Comparison of ENCODE assay signal across 2 cellular contexts in genomic region chr17:4950757-4951204, GRCh38.
TF ChIP-seq lines count a peak whose summit lies in the region.

ENO3 (plus strand) TSS chr17:4951119; CDS start chr17:4951830, 711 bp downstream.

TF ChIP-seq in K562, 482 proteins besides CTCF, POLR2A, EP300 and RAD21:
- no peak for TF ChIP-seq JUNB (CRISPR knock-in tag; conservative IDR thresholded peaks at IDR 0.05)
- TF ChIP-seq ZNF740 (CRISPR knock-in tag; IDR thresholded peaks at IDR 0.05), result no peak
- TF ChIP-seq ZNF740 (tag; IDR thresholded peaks at IDR 0.05), result no peak
- TF ChIP-seq NFIC (IDR thresholded peaks at IDR 0.05), result peak; percentile 73
- TF ChIP-seq ZFP30 (CRISPR knock-in tag; IDR thresholded peaks at IDR 0.05; ENCODE audit: borderline replicate concordance), result no peak
- no peak for TF ChIP-seq RUNX1 (IDR thresholded peaks at IDR 0.05; ENCODE audit: low read depth)
- TF ChIP-seq NRF1 (conservative IDR thresholded peaks at IDR 0.05 in 1 of 2, IDR thresholded peaks at IDR 0.05 in 1 of 2), result peak; percentile 44 to 61
- TF ChIP-seq MAZ (CRISPR knock-in tag; conservative IDR thresholded peaks at IDR 0.05 in 1 of 2, IDR thresholded peaks at IDR 0.05 in 1 of 2), result peak in 1 of 2 experiments; percentile 1; a peak in 1 of 4 replicates
- no peak for TF ChIP-seq ZNF512 (tag; IDR thresholded peaks at IDR 0.05)
- no peak for TF ChIP-seq CREBBP (IDR thresholded peaks at IDR 0.05; ENCODE audit: low read depth, low read length)
- TF ChIP-seq VEZF1 (CRISPR knock-in tag; IDR thresholded peaks at IDR 0.05), result peak; percentile 42; the same call in 1 of the 2 replicates
- TF ChIP-seq ARNT (IDR thresholded peaks at IDR 0.05), result no peak
- TF ChIP-seq NKRF (IDR thresholded peaks at IDR 0.05; ENCODE audit: borderline replicate concordance), result 0 out of 2 replicates have a peak, but pooled peaks have one; percentile 0
- no peak for TF ChIP-seq HCFC1 (IDR thresholded peaks at IDR 0.05; ENCODE audit: low read depth, low read length)

TF ChIP-seq in HepG2, 621 proteins besides CTCF, POLR2A, EP300 and RAD21 (continues in another document):
- TF ChIP-seq FOXA1 (IDR thresholded peaks at IDR 0.05), result no peak
- TF ChIP-seq FOXA1 (CRISPR knock-in tag; IDR thresholded peaks at IDR 0.05), result no peak
- TF ChIP-seq SP5 (CRISPR knock-in tag; IDR thresholded peaks at IDR 0.05; ENCODE audit: borderline replicate concordance, low read depth), result peak; percentile 62; the same call in 1 of the 2 replicates
- TF ChIP-seq SOX6 (IDR thresholded peaks at IDR 0.05), result no peak
- TF ChIP-seq SOX6 (CRISPR knock-in tag; IDR thresholded peaks at IDR 0.05), result 0 out of 2 replicates have a peak, but pooled peaks have one; percentile 20
- no peak for TF ChIP-seq NFE2L2 (IDR thresholded peaks at IDR 0.05; ENCODE audit: low read length)
- peak; percentile 11; the same call in 1 of the 2 replicates for TF ChIP-seq RARA (CRISPR knock-in tag; IDR thresholded peaks at IDR 0.05)
- 0 out of 2 replicates have a peak, but pooled peaks have one; percentile 19 for TF ChIP-seq ZNF414 (CRISPR knock-in tag; IDR thresholded peaks at IDR 0.05)
- no peak for TF ChIP-seq CREB1 (IDR thresholded peaks at IDR 0.05)
- TF ChIP-seq CREB1 (CRISPR knock-in tag; IDR thresholded peaks at IDR 0.05), result peak; percentile 28; the same call in 1 of the 2 replicates
- TF ChIP-seq KLF11 (CRISPR knock-in tag; IDR thresholded peaks at IDR 0.05), result no peak
- TF ChIP-seq DPF2 (CRISPR knock-in tag; IDR thresholded peaks at IDR 0.05; ENCODE audit: borderline replicate concordance, low read depth), result no peak
- TF ChIP-seq RELA (CRISPR knock-in tag; IDR thresholded peaks at IDR 0.05), result no peak
- TF ChIP-seq SMARCE1 (IDR thresholded peaks at IDR 0.05; ENCODE audit: borderline replicate concordance), result no peak
- TF ChIP-seq ZNF672 (CRISPR knock-in tag; IDR thresholded peaks at IDR 0.05), result no peak
- TF ChIP-seq ZNF260 (CRISPR knock-in tag; IDR thresholded peaks at IDR 0.05; ENCODE audit: borderline replicate concordance, low read depth), result no peak
- TF ChIP-seq SMAD3 (CRISPR knock-in tag; IDR thresholded peaks at IDR 0.05), result no peak
- peak; percentile 60; the same call in 1 of the 2 replicates for TF ChIP-seq ARID4A (CRISPR knock-in tag; IDR thresholded peaks at IDR 0.05; ENCODE audit: borderline replicate concordance)
- TF ChIP-seq PCBP1 (IDR thresholded peaks at IDR 0.05; ENCODE audit: borderline replicate concordance, low read depth, low read length), result no peak
- TF ChIP-seq PHF8 (CRISPR knock-in tag; IDR thresholded peaks at IDR 0.05), result no peak
- no peak for TF ChIP-seq KMT2A (CRISPR knock-in tag; IDR thresholded peaks at IDR 0.05)
- no peak for TF ChIP-seq PLSCR1 (CRISPR knock-in tag; IDR thresholded peaks at IDR 0.05; ENCODE audit: borderline replicate concordance)
- TF ChIP-seq ZNF549 (CRISPR knock-in tag; IDR thresholded peaks at IDR 0.05), result no peak
- TF ChIP-seq ZHX2 (IDR thresholded peaks at IDR 0.05; ENCODE audit: low read depth), result no peak
- TF ChIP-seq ZHX2 (CRISPR knock-in tag; IDR thresholded peaks at IDR 0.05; ENCODE audit: borderline replicate concordance), result no peak
- no peak for TF ChIP-seq NONO (IDR thresholded peaks at IDR 0.05)
- TF ChIP-seq NONO (CRISPR knock-in tag; conservative IDR thresholded peaks at IDR 0.05), result peak; percentile 76; the same call in 1 of the 2 replicates
- TF ChIP-seq SSRP1 (CRISPR knock-in tag; IDR thresholded peaks at IDR 0.05), result no peak
- 0 out of 2 replicates have a peak, but pooled peaks have one; percentile 38 for TF ChIP-seq ZC3H13 (CRISPR knock-in tag; IDR thresholded peaks at IDR 0.05)
- TF ChIP-seq THAP7 (CRISPR knock-in tag; IDR thresholded peaks at IDR 0.05), result peak; percentile 71; the same call in 1 of the 2 replicates
- peak; percentile 97; the same call in 1 of the 2 replicates for TF ChIP-seq ZNF710 (CRISPR knock-in tag; IDR thresholded peaks at IDR 0.05; ENCODE audit: borderline replicate concordance)
- no peak for TF ChIP-seq E2F1 (CRISPR knock-in tag; IDR thresholded peaks at IDR 0.05)
- no peak for TF ChIP-seq KAT7 (CRISPR knock-in tag; IDR thresholded peaks at IDR 0.05; ENCODE audit: borderline replicate concordance)
- TF ChIP-seq REXO4 (CRISPR knock-in tag; IDR thresholded peaks at IDR 0.05; ENCODE audit: borderline replicate concordance), result no peak
- no peak for TF ChIP-seq IRX3 (CRISPR knock-in tag; IDR thresholded peaks at IDR 0.05; ENCODE audit: borderline replicate concordance, low read depth)
- TF ChIP-seq GATA4 (IDR thresholded peaks at IDR 0.05; ENCODE audit: borderline replicate concordance, low read depth), result 0 out of 2 replicates have a peak, but pooled peaks have one; percentile 30
- no peak for TF ChIP-seq MBD4 (IDR thresholded peaks at IDR 0.05; ENCODE audit: borderline replicate concordance, low read length)
- peak; percentile 55; the same call in 1 of the 2 replicates for TF ChIP-seq ZFP91 (CRISPR knock-in tag; IDR thresholded peaks at IDR 0.05; ENCODE audit: borderline replicate concordance)
- no peak for TF ChIP-seq ZNF605 (CRISPR knock-in tag; IDR thresholded peaks at IDR 0.05)
- TF ChIP-seq ELF3 (CRISPR knock-in tag; IDR thresholded peaks at IDR 0.05), result no peak
